Comparison of ENCODE assay signal across 8 cellular contexts in the genomic region with DNA sequence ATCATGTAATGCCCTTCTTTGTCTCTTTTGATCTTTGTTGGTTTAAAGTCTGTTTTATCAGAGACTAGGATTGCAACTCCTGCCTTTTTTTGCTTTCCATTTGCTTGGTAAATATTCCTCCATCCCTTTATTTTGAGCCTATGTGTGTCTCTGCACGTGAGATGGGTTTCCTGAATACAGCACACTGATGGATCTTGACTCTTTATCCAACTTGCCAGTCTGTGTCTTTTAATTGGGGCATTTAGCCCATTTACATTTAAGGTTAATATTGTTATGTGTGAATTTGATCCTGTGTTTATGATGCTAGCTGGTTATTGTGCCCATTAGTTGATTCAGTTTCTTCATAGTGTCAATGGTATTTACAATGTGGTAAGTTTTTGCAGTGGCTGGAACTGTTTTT.
DNase-seq lines count a peak whose midpoint lies in the region; ATAC-seq and TF ChIP-seq lines count a peak whose summit lies in the region.
"Not testable (repeated sequence)": the region's sequence is repeated elsewhere in the genome, so short reads cannot be mapped to it uniquely, and the experiment has no call there.

No MANE protein-coding gene starts in this region.

- POLR2A ChIA-PET in WTC11 (lab: Charles Lee): not testable (repeated sequence)

- not testable (repeated sequence) for H3K4me1 ChIP-seq in ES-I3 (ENCODE audit: insufficient read depth, low read length); HUES64 (ENCODE audit: insufficient read depth, low read length); iPS-18a (ENCODE audit: control insufficient read depth, low read depth, low read length); smooth muscle cell (ENCODE audit: low read depth)

- not testable (repeated sequence) for H3K27ac ChIP-seq in HUES64 (ENCODE audit: low read depth, low read length); iPS-18a (ENCODE audit: low read length); smooth muscle cell (ENCODE audit: low read depth)
- peak overlapping the region; percentile 56 for H3K27ac ChIP-seq in epithelial cell of prostate

- H3K79me2 ChIP-seq in smooth muscle cell (ENCODE audit: low read depth): not testable (repeated sequence)

- CTCF ChIA-PET in WTC11 (lab: Charles Lee): interaction anchor here (1.9 kb wide), 1 partner anchor 16 kb away, joined by 6 read pairs; no protein-coding TSS in a partner anchor

- H3F3A ChIP-seq in smooth muscle cell (ENCODE audit: low read depth): not testable (repeated sequence)

- ATAC-seq in WTC11: not testable (repeated sequence)

- peak overlapping the region; percentile 99 for H2AFZ ChIP-seq in smooth muscle cell (ENCODE audit: low read depth)

- not testable (repeated sequence) for TF ChIP-seq CTCF in WTC11 (IDR thresholded peaks at IDR 0.05); brain (conservative IDR thresholded peaks at IDR 0.05); neural crest cell (conservative IDR thresholded peaks at IDR 0.05); smooth muscle cell (IDR thresholded peaks at IDR 0.05; ENCODE audit: borderline replicate concordance, insufficient read depth, poor library complexity, severe bottlenecking)

- H3K27ac Mint-ChIP-seq in WTC11: not testable (repeated sequence)
- H3K27ac Mint-ChIP-seq in brain: peak overlapping the region in 3 of 5 experiments; percentile 43 to 89 (median 52)
- H3K27ac Mint-ChIP-seq in neural crest cell (ENCODE audit: unreplicated experiment): peak overlapping the region; percentile 99

- not testable (repeated sequence) for H3K36me3 ChIP-seq in ES-I3 (ENCODE audit: insufficient read depth, low read length); HUES64 (ENCODE audit: insufficient read depth, low read length); iPS-18a (ENCODE audit: control insufficient read depth, low read depth, low read length); smooth muscle cell (ENCODE audit: low read depth)

- H3K9me3 Mint-ChIP-seq in WTC11: peaks cover 30% of the 10 kb centered on the region
- peaks cover 18 to 33% (median 28%) of the 10 kb centered on the region in 5 experiments for H3K9me3 Mint-ChIP-seq in brain
- peaks cover 11% of the 10 kb centered on the region for H3K9me3 Mint-ChIP-seq in neural crest cell

- H3K4me2 ChIP-seq in smooth muscle cell: peak overlapping the region; percentile 82

- not testable (repeated sequence) for H3K27me3 Mint-ChIP-seq in WTC11 (ENCODE audit: low read depth); brain; neural crest cell (ENCODE audit: low read depth)

- no CpG with 5 or more reads among the region's 1 CpG for WGBS in HUES64
- 71% methylated on average over 1 of the region's 1 CpG for whole genome bisulfite sequencing in smooth muscle cell (ENCODE audit: low lambda C conversion rate)

- not testable (repeated sequence) for H4K20me1 ChIP-seq in smooth muscle cell (ENCODE audit: low read depth)

- H3K27me3 ChIP-seq in HUES64 (ENCODE audit: insufficient read depth, low read length); iPS-18a (ENCODE audit: control insufficient read depth, insufficient read depth, low read length); smooth muscle cell (ENCODE audit: low read depth): not testable (repeated sequence)

- not testable (repeated sequence) for DNase-seq in WTC11 (ENCODE audit: low spot score); epithelial cell of prostate (ENCODE audit: low read depth, low spot score); neural crest cell (ENCODE audit: low read depth, low spot score); smooth muscle cell (lab: John Stamatoyannopoulos, UW; ENCODE audit: unreplicated experiment)

- H3K4me3 ChIP-seq in HUES64 (ENCODE audit: low read length) (peak overlapping the region; percentile 58; the same call in 1 of the 2 replicates), iPS-18a (ENCODE audit: low read length) (peak overlapping the region; percentile 57), smooth muscle cell (peak overlapping the region; percentile 51)

- H3K9ac ChIP-seq in ES-I3 (ENCODE audit: low read depth, low read length) (peak overlapping the region; percentile 66; the same call in 1 of the 2 replicates), smooth muscle cell (ENCODE audit: low read depth) (peak overlapping the region; percentile 15)
- H3K9ac ChIP-seq in HUES64 (ENCODE audit: low read depth, low read length); iPS-18a (ENCODE audit: low read length): not testable (repeated sequence)

- H3K36me3 Mint-ChIP-seq in WTC11 (peaks cover 41% of the 10 kb centered on the region), brain (peaks cover 17% of the 10 kb centered on the region), neural crest cell (ENCODE audit: low read depth) (peaks cover 23% of the 10 kb centered on the region)

- peak overlapping the region; percentile 86 for H3K4me3 Mint-ChIP-seq in WTC11
- peak overlapping the region in 3 of 5 experiments; percentile 82 to 88 (median 84) for H3K4me3 Mint-ChIP-seq in brain
- peak overlapping the region; percentile 95 for H3K4me3 Mint-ChIP-seq in neural crest cell

- H3K4me1 Mint-ChIP-seq in WTC11 (peaks cover 19% of the 10 kb centered on the region), neural crest cell (peaks cover 14% of the 10 kb centered on the region)
- H3K4me1 Mint-ChIP-seq in brain: not testable (repeated sequence)

- H3K9me3 ChIP-seq in ES-I3 (ENCODE audit: control insufficient read depth, insufficient read depth, low read length); HUES64 (ENCODE audit: insufficient read depth, low read depth, low read length); iPS-18a (ENCODE audit: control insufficient read depth, low read depth, low read length); smooth muscle cell (replicated peaks; ENCODE audit: low read depth): not testable (repeated sequence)
